In genomic region chr4:101018836-101019235, GRCh38 we compare ENCODE assay signal across 9 cellular contexts.
DNase-seq lines count a peak whose midpoint lies in the region; ATAC-seq and TF ChIP-seq lines count a peak whose summit lies in the region.
"Had no signal": no experiment of that assay in that cellular context is flagged by ENCODE, and none has a peak within 500 bp of the region (broad histone marks: within the 10 kb centered on the region; RNA-seq: fewer than 3 reads in every experiment).

No MANE protein-coding gene starts in this region.

- H3K36me3 ChIP-seq in WERI-Rb-1, result no peaks in the 10 kb centered on the region

- no peak overlapping the region for H3K4me3 ChIP-seq in WERI-Rb-1 (ENCODE audit: low read depth, low read length)

- peak overlapping the region; percentile 56 for H3K27ac Mint-ChIP-seq in activated T-helper 2 cell treated with anti-CD3 and anti-CD28 coated beads, Interferon-gamma antibody, Interleukin-2, Interleukin-4, amounts not matched to agents 10 μg/mL and 5 μg/mL and 100 μg/mL, durations not matched to agents 14 hours and 24 hours and 36 hours

- H3K36me3 Mint-ChIP-seq in activated T-helper 2 cell treated with anti-CD3 and anti-CD28 coated beads, Interferon-gamma antibody, Interleukin-2, Interleukin-4, amounts not matched to agents 10 μg/mL and 5 μg/mL and 100 μg/mL, durations not matched to agents 14 hours and 24 hours and 36 hours (ENCODE audit: low read depth), result peaks cover 13% of the 10 kb centered on the region

- intact Hi-C loops in activated T-helper 2 cell treated with anti-CD3 and anti-CD28 coated beads, Interferon-gamma antibody, Interleukin-2, Interleukin-4, amounts not matched to agents 10 μg/mL and 5 μg/mL and 100 μg/mL, durations not matched to agents 14 hours and 24 hours and 36 hours (cut with micrococcal nuclease), result loop anchor here (2.0 to 10.0 kb wide), 3 partner anchors 124 to 844 kb away; no protein-coding TSS in a partner anchor

- no peak overlapping the region for H3K27ac ChIP-seq in WERI-Rb-1

- peak; percentile 51 for DNase-seq in GM13976 (ENCODE audit: low spot score)
- no peak for DNase-seq in activated T-helper 2 cell treated with anti-CD3 and anti-CD28 coated beads, Interferon-gamma antibody, Interleukin-2, Interleukin-4, amounts not matched to agents 10 μg/mL and 5 μg/mL and 100 μg/mL, durations not matched to agents 14 hours and 24 hours and 36 hours (ENCODE audit: low spot score)
- no peak for DNase-seq in mesenteric fat pad (ENCODE audit: low spot score)
- DNase-seq in C1 segment of cervical spinal cord (lab: John Stamatoyannopoulos, UW), result no peak
- DNase-seq in WERI-Rb-1, result no peak
- DNase-seq in activated gamma-delta T cell treated with Interleukin-2 at 50 U/mL for 16 hours, result no peak
- DNase-seq: hippocampal formation had no signal

- H3K9me3 Mint-ChIP-seq in activated T-helper 2 cell treated with anti-CD3 and anti-CD28 coated beads, Interferon-gamma antibody, Interleukin-2, Interleukin-4, amounts not matched to agents 10 μg/mL and 5 μg/mL and 100 μg/mL, durations not matched to agents 14 hours and 24 hours and 36 hours, result no peaks in the 10 kb centered on the region

- peak; percentile 63 for ATAC-seq in GM21447 (IDR thresholded peaks at IDR 0.05; ENCODE audit: unreplicated experiment)
- peak; percentile 62 for ATAC-seq in HG03442 (IDR thresholded peaks at IDR 0.05; ENCODE audit: unreplicated experiment)

- no peak overlapping the region for H3K4me3 Mint-ChIP-seq in activated T-helper 2 cell treated with anti-CD3 and anti-CD28 coated beads, Interferon-gamma antibody, Interleukin-2, Interleukin-4, amounts not matched to agents 10 μg/mL and 5 μg/mL and 100 μg/mL, durations not matched to agents 14 hours and 24 hours and 36 hours (ENCODE audit: low read depth)

- peaks cover 57% of the 10 kb centered on the region for H3K4me1 Mint-ChIP-seq in activated T-helper 2 cell treated with anti-CD3 and anti-CD28 coated beads, Interferon-gamma antibody, Interleukin-2, Interleukin-4, amounts not matched to agents 10 μg/mL and 5 μg/mL and 100 μg/mL, durations not matched to agents 14 hours and 24 hours and 36 hours (ENCODE audit: low read depth)

- H3K9me3 ChIP-seq in WERI-Rb-1 (ENCODE audit: severe bottlenecking), result no peaks in the 10 kb centered on the region

- no peaks in the 10 kb centered on the region for H3K27me3 ChIP-seq in WERI-Rb-1 (ENCODE audit: insufficient read depth, low read depth, severe bottlenecking)

- H3K27me3 Mint-ChIP-seq in activated T-helper 2 cell treated with anti-CD3 and anti-CD28 coated beads, Interferon-gamma antibody, Interleukin-2, Interleukin-4, amounts not matched to agents 10 μg/mL and 5 μg/mL and 100 μg/mL, durations not matched to agents 14 hours and 24 hours and 36 hours (ENCODE audit: low read depth), result no peaks in the 10 kb centered on the region

- TF ChIP-seq CTCF in GM13976 (IDR thresholded peaks at IDR 0.05; ENCODE audit: borderline replicate concordance, control extremely low read depth, extremely low read depth, insufficient read depth, missing control alignments) (no peak), WERI-Rb-1 (IDR thresholded peaks at IDR 0.05; ENCODE audit: low read depth, low read length) (no peak)

- in situ Hi-C loops in GM13976 (cut with MboI; ENCODE audit: low sequenced_read_pairs, unreplicated experiment), result no loop called here
